Comparison of ENCODE assay signal across 2 cellular contexts in genomic region chr6:106805771-106806170, GRCh38.
A peak's percentile ranks its signal among the peaks of the same experiment; 100 is the strongest.
TF ChIP-seq lines count a peak whose summit lies in the region.

No MANE protein-coding gene starts in this region.

TF ChIP-seq in K562, 482 proteins besides CTCF, POLR2A, EP300 and RAD21:
- TF ChIP-seq ZBTB33 (CRISPR knock-in tag; IDR thresholded peaks at IDR 0.05) (0 out of 2 replicates have a peak, but pooled peaks have one; percentile 43), EWSR1 (IDR thresholded peaks at IDR 0.05; ENCODE audit: borderline replicate concordance, low read depth, partially characterized antibody) (no peak)

TF ChIP-seq in H1, 55 proteins besides CTCF, POLR2A, EP300 and RAD21:
- no peak for TF ChIP-seq SIRT6 (IDR thresholded peaks at IDR 0.05; ENCODE audit: low read length)
- no peak for TF ChIP-seq ASH2L (IDR thresholded peaks at IDR 0.05; ENCODE audit: low read length)
- TF ChIP-seq ZNF274 (IDR thresholded peaks at IDR 0.05; ENCODE audit: borderline replicate concordance, extremely low read depth, low read length): no peak
- TF ChIP-seq KDM4A (IDR thresholded peaks at IDR 0.05; ENCODE audit: low read depth, low read length, severe bottlenecking): no peak
- TF ChIP-seq GABPA (IDR thresholded peaks at IDR 0.05; ENCODE audit: borderline replicate concordance, insufficient read depth, low read length): no peak
- no peak for TF ChIP-seq SIX5 (IDR thresholded peaks at IDR 0.05; ENCODE audit: low read depth, low read length)
- TF ChIP-seq HDAC6 (IDR thresholded peaks at IDR 0.05; ENCODE audit: low read depth, low read length): no peak
- TF ChIP-seq MAFK (IDR thresholded peaks at IDR 0.05; ENCODE audit: low read depth, low read length): no peak
- no peak for TF ChIP-seq ATF3 (IDR thresholded peaks at IDR 0.05; ENCODE audit: insufficient read depth, low read depth, low read length)
